In genomic region chr5:13478831-13479465, GRCh38 we compare ENCODE assay signal across 9 cellular contexts.
DNase-seq lines count a peak whose midpoint lies in the region; ATAC-seq and TF ChIP-seq lines count a peak whose summit lies in the region.
"Had no signal": no experiment of that assay in that cellular context is flagged by ENCODE, and none has a peak within 500 bp of the region (broad histone marks: within the 10 kb centered on the region; RNA-seq: fewer than 3 reads in every experiment).

No MANE protein-coding gene starts in this region.

- H3K79me2 ChIP-seq in OCI-LY7 (ENCODE audit: insufficient read depth, low read depth, low read length) = no peaks in the 10 kb centered on the region

- no TSS peak for BruUV-seq in OCI-LY7 (replicated peaks; lab: Mats Ljungman, UMichigan)

- no peaks in the 10 kb centered on the region for H3K9me3 ChIP-seq in OCI-LY7 (ENCODE audit: low read length)
- peaks cover 5% of the 10 kb centered on the region for H3K9me3 ChIP-seq in endodermal cell (ENCODE audit: control insufficient read depth, low read length)
- H3K9me3 ChIP-seq: neutrophil had no signal

- H3K27me3 Mint-ChIP-seq in endodermal cell (ENCODE audit: insufficient read depth) = no peaks in the 10 kb centered on the region
- peaks cover 12% of the 10 kb centered on the region for H3K27me3 Mint-ChIP-seq in neural crest cell (ENCODE audit: low read depth)

- H3K27me3 ChIP-seq in endodermal cell (ENCODE audit: control insufficient read depth, insufficient read depth, low read length, poor library complexity, severe bottlenecking) = peaks cover 5% of the 10 kb centered on the region
- H3K27me3 ChIP-seq: neutrophil had no signal

- H3K4me2 ChIP-seq in OCI-LY7 (ENCODE audit: low read length) = no peak overlapping the region

- H3K4me1 ChIP-seq in OCI-LY7 (ENCODE audit: insufficient read depth, low read length, poor library complexity, severe bottlenecking) = no peaks in the 10 kb centered on the region
- no peaks in the 10 kb centered on the region for H3K4me1 ChIP-seq in endodermal cell (ENCODE audit: control insufficient read depth, insufficient read depth, low read length)

- H3K27ac Mint-ChIP-seq in endodermal cell (no peak overlapping the region), neural crest cell (ENCODE audit: unreplicated experiment) (no peak overlapping the region)

- POLR2A ChIA-PET in OCI-LY7 (lab: Charles Lee) = interaction anchor here (1.1 kb wide), 1 partner anchor 12 kb away, joined by 3 read pairs; no protein-coding TSS in a partner anchor

- peaks cover 8% of the 10 kb centered on the region for H3K9me3 Mint-ChIP-seq in endodermal cell
- H3K9me3 Mint-ChIP-seq in neural crest cell = no peaks in the 10 kb centered on the region

- H2AFZ ChIP-seq in OCI-LY7 (ENCODE audit: low read length) = no peak overlapping the region

- DNase-seq in G401 (ENCODE audit: low spot score) = peak; percentile 19
- DNase-seq in HT-29 (ENCODE audit: low spot score) = peak; percentile 77
- peak; percentile 14 for DNase-seq in OCI-LY7 (ENCODE audit: low spot score)
- peak; percentile 82 for DNase-seq in endodermal cell
- DNase-seq in neural crest cell (ENCODE audit: low read depth, low spot score) = peak; percentile 36
- no peak for DNase-seq in GF-D8 (lab: John Stamatoyannopoulos, UW)

- TF ChIP-seq CTCF in OCI-LY7 (conservative IDR thresholded peaks at IDR 0.05; ENCODE audit: low read length) = peak; percentile 65
- TF ChIP-seq CTCF in endodermal cell (conservative IDR thresholded peaks at IDR 0.05) = peak; percentile 84
- peak; percentile 78 for TF ChIP-seq CTCF in neural crest cell (conservative IDR thresholded peaks at IDR 0.05)

- H3K9ac ChIP-seq in endodermal cell (ENCODE audit: extremely low read depth, low read length, poor library complexity, severe bottlenecking) = no peak overlapping the region

- H3K4me3 Mint-ChIP-seq in endodermal cell (no peak overlapping the region), neural crest cell (no peak overlapping the region)

- no peaks in the 10 kb centered on the region for H4K20me1 ChIP-seq in OCI-LY7 (ENCODE audit: insufficient read depth, low read length)

- WGBS in endodermal cell (ENCODE audit: insufficient coverage in 1 of 2, insufficient read length in 1 of 2), 2 experiments = 44 to 72% methylated on average over 3 to 9 of the region's 9 CpGs

- CTCF ChIA-PET in OCI-LY7 (lab: Charles Lee; ENCODE audit: unreplicated experiment) = no interaction called here

- no peaks in the 10 kb centered on the region for H3K36me3 Mint-ChIP-seq in endodermal cell (ENCODE audit: low read depth)
- H3K36me3 Mint-ChIP-seq in neural crest cell (ENCODE audit: low read depth) = no peaks in the 10 kb centered on the region

- intact Hi-C loops in OCI-LY7 (cut with micrococcal nuclease; ENCODE audit: unreplicated experiment) = no loop called here

- H3K27ac ChIP-seq in OCI-LY7 (ENCODE audit: low read depth, low read length, poor library complexity, severe bottlenecking) = no peak overlapping the region
- no peak overlapping the region for H3K27ac ChIP-seq in endodermal cell (ENCODE audit: low read depth, low read length)
- H3K27ac ChIP-seq: neutrophil had no signal

- H3K4me3 ChIP-seq in OCI-LY7 (ENCODE audit: low read depth, low read length, poor library complexity, severe bottlenecking) (no peak overlapping the region), endodermal cell (ENCODE audit: low read length) (no peak overlapping the region)

- in situ Hi-C loops in G401 (cut with HindIII; ENCODE audit: low sequenced_read_pairs) = no loop called here

- H3K36me3 ChIP-seq in OCI-LY7 (ENCODE audit: insufficient read depth, low read length) = no peaks in the 10 kb centered on the region
- H3K36me3 ChIP-seq in endodermal cell (ENCODE audit: control insufficient read depth, insufficient read depth, low read length) = no peaks in the 10 kb centered on the region
- H3K36me3 ChIP-seq: neutrophil had no signal

- ATAC-seq in HG02610 (IDR thresholded peaks at IDR 0.05; ENCODE audit: unreplicated experiment) (no peak), GM19035 (IDR thresholded peaks at IDR 0.05; ENCODE audit: unreplicated experiment) (no peak)

- peaks cover 14% of the 10 kb centered on the region for H3K4me1 Mint-ChIP-seq in endodermal cell
- H3K4me1 Mint-ChIP-seq in neural crest cell = peaks cover 7% of the 10 kb centered on the region

- H3K9me2 ChIP-seq in OCI-LY7 (ENCODE audit: insufficient read depth, low read length) = no peaks in the 10 kb centered on the region
